ENCODE assay signal across 17 cellular contexts in genomic region chr20:15875446-15875845, GRCh38.
DNase-seq lines count a peak whose midpoint lies in the region; ATAC-seq, FAIRE-seq and TF ChIP-seq lines count a peak whose summit lies in the region.
"Had no signal": no experiment of that assay in that cellular context is flagged by ENCODE, and none has a peak within 500 bp of the region (broad histone marks: within the 10 kb centered on the region; RNA-seq: fewer than 3 reads in every experiment).

No MANE protein-coding gene starts in this region.

- H3K36me3 ChIP-seq in testis (ENCODE audit: low read depth, missing control alignments) = no peaks in the 10 kb centered on the region
- no peaks in the 10 kb centered on the region for H3K36me3 ChIP-seq in Peyer's patch
- H3K36me3 ChIP-seq: SJSA1, stomach had no signal

- TF ChIP-seq POLR2A in testis (IDR thresholded peaks at IDR 0.05) = no peak
- no peak for TF ChIP-seq POLR2A in Peyer's patch (IDR thresholded peaks at IDR 0.05)

- DNase-seq in NCI-H2081 (lab: John Stamatoyannopoulos, UW) = peak; percentile 7 to 28
- DNase-seq in NCI-H2081 treated with DMSO at 0.1 percent for 48 hours (lab: John Stamatoyannopoulos, UW) = no peak
- DNase-seq in NCI-H2171 treated with DMSO at 0.1 percent for 48 hours (lab: John Stamatoyannopoulos, UW) = peak; percentile 91
- DNase-seq in testis = peak; percentile 69
- DNase-seq in Peyer's patch = no peak
- no peak for DNase-seq in stimulated activated CD4-positive, alpha-beta T cell treated with anti-CD3 and anti-CD28 coated beads, Interleukin-12 subunit alpha, Interleukin-12 subunit beta, amount 100 ng/mL, for 4 hours
- DNase-seq: 8988T; activated CD4-positive, alpha-beta memory T cell treated with anti-CD3 and anti-CD28 coated beads, Interleukin-2, amount 10 ng/mL, durations not matched to agents 7 days and 5 days; CD4-positive, alpha-beta memory T cell; foreskin keratinocyte; KBM-7; NCI-H146; stomach had no signal

- no peak for ATAC-seq in HG02759 (IDR thresholded peaks at IDR 0.05; ENCODE audit: unreplicated experiment)
- ATAC-seq: foreskin keratinocyte had no signal

- 44 to 61% methylated on average over 3 of the region's 3 CpGs for WGBS in testis, 2 donors

- H3K4me3 ChIP-seq in testis = no peak overlapping the region
- no peak overlapping the region for H3K4me3 ChIP-seq in Peyer's patch
- H3K4me3 ChIP-seq: SJSA1, stomach had no signal

- H3K27ac ChIP-seq in testis (no peak overlapping the region), Peyer's patch (no peak overlapping the region)
- H3K27ac ChIP-seq: foreskin keratinocyte, SJSA1, stomach had no signal

- no peak for TF ChIP-seq CTCF in testis (IDR thresholded peaks at IDR 0.05)
- TF ChIP-seq CTCF in Peyer's patch (IDR thresholded peaks at IDR 0.05) = no peak

- H3K27me3 ChIP-seq in testis = no peaks in the 10 kb centered on the region
- H3K27me3 ChIP-seq in Peyer's patch = no peaks in the 10 kb centered on the region
- H3K27me3 ChIP-seq: foreskin keratinocyte, SJSA1, stomach had no signal

- H3K9me3 ChIP-seq in testis = no peaks in the 10 kb centered on the region
- no peaks in the 10 kb centered on the region for H3K9me3 ChIP-seq in Peyer's patch
- H3K9me3 ChIP-seq: SJSA1 had no signal

- intact Hi-C loops in testis (cut with DNase I; ENCODE audit: low total_unique reads) = no loop called here

- H3K4me1 ChIP-seq in testis = no peaks in the 10 kb centered on the region
- H3K4me1 ChIP-seq in Peyer's patch = no peaks in the 10 kb centered on the region
- H3K4me1 ChIP-seq: foreskin keratinocyte, SJSA1, stomach had no signal

- FAIRE-seq in islet of Langerhans (lab: Jason Lieb, UNC) = peak; percentile 94
- FAIRE-seq: G401.6 had no signal

Comparison
In these comparisons a context has a peak if more than half of its experiments do, and no peak if none do; other contexts are left out.
1. DNase-seq: peak in NCI-H2081 (2 of 2), NCI-H2171 treated with DMSO at 0.1 percent for 48 hours (single experiment) and testis (single experiment); none in NCI-H2081 treated with DMSO at 0.1 percent for 48 hours (single experiment), Peyer's patch (0 of 3) and stimulated activated CD4-positive, alpha-beta T cell treated with anti-CD3 and anti-CD28 coated beads, Interleukin-12 subunit alpha, Interleukin-12 subunit beta, amount 100 ng/mL, for 4 hours (single experiment).